1 cellular context compared by ENCODE assay signal in the genomic region with DNA sequence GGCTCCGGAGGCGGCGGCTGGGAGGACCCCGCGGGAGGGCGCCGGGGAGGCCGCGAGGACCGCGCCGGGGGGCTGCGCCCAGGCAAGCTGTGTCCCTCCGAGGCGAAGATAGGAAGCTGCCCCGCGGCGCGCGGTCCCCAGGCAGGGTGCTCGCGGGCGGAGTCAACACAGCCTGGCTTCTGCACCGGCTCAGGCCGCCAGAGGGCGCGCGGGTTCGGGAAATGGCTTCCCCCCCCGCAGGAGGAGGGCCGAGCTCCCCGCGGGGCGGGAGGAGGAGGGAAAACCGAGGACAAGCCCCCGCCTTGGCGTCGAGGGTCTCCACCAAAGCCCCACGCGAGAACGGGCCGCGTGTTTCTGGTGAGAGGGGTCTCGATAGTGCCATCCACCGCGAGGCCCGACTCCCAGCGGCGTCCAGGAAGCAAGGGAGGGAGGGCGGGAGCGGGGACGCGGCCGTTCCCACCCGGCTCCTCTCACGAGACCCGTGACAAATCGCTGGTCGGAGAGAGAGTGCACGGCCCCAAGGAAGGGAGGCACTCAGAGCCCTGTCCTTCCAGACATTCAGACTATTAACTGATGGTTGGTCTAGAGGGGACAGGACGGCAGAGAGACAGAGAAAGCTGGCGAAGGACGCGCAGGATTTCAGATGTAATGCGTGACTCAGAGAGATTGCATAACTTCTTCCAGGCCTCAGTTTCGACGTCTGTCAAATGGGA.
TF ChIP-seq lines count a peak whose summit lies in the region.

No MANE protein-coding gene starts in this region.

TF ChIP-seq in GM12878, 131 proteins besides CTCF, POLR2A, EP300 and RAD21 (continued from another document and continues in another):
- TF ChIP-seq, protein P1, sequence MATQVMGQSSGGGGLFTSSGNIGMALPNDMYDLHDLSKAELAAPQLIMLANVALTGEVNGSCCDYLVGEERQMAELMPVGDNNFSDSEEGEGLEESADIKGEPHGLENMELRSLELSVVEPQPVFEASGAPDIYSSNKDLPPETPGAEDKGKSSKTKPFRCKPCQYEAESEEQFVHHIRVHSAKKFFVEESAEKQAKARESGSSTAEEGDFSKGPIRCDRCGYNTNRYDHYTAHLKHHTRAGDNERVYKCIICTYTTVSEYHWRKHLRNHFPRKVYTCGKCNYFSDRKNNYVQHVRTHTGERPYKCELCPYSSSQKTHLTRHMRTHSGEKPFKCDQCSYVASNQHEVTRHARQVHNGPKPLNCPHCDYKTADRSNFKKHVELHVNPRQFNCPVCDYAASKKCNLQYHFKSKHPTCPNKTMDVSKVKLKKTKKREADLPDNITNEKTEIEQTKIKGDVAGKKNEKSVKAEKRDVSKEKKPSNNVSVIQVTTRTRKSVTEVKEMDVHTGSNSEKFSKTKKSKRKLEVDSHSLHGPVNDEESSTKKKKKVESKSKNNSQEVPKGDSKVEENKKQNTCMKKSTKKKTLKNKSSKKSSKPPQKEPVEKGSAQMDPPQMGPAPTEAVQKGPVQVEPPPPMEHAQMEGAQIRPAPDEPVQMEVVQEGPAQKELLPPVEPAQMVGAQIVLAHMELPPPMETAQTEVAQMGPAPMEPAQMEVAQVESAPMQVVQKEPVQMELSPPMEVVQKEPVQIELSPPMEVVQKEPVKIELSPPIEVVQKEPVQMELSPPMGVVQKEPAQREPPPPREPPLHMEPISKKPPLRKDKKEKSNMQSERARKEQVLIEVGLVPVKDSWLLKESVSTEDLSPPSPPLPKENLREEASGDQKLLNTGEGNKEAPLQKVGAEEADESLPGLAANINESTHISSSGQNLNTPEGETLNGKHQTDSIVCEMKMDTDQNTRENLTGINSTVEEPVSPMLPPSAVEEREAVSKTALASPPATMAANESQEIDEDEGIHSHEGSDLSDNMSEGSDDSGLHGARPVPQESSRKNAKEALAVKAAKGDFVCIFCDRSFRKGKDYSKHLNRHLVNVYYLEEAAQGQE (IDR thresholded peaks at IDR 0.05; ENCODE audit: low read depth, low read length): no peak
- 0 out of 2 replicates have a peak, but pooled peaks have one; percentile 80 for TF ChIP-seq CBX5 (IDR thresholded peaks at IDR 0.05; ENCODE audit: low read depth)
- TF ChIP-seq NBN (IDR thresholded peaks at IDR 0.05): no peak
- TF ChIP-seq, protein P2, sequence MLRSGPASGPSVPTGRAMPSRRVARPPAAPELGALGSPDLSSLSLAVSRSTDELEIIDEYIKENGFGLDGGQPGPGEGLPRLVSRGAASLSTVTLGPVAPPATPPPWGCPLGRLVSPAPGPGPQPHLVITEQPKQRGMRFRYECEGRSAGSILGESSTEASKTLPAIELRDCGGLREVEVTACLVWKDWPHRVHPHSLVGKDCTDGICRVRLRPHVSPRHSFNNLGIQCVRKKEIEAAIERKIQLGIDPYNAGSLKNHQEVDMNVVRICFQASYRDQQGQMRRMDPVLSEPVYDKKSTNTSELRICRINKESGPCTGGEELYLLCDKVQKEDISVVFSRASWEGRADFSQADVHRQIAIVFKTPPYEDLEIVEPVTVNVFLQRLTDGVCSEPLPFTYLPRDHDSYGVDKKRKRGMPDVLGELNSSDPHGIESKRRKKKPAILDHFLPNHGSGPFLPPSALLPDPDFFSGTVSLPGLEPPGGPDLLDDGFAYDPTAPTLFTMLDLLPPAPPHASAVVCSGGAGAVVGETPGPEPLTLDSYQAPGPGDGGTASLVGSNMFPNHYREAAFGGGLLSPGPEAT (IDR thresholded peaks at IDR 0.05; ENCODE audit: low read depth): no peak
- 0 out of 2 replicates have a peak, but pooled peaks have one; percentile 61 for TF ChIP-seq TCF3 (IDR thresholded peaks at IDR 0.05; ENCODE audit: borderline replicate concordance, insufficient read depth, low read depth, low read length)
- 0 out of 2 replicates have a peak, but pooled peaks have one; percentile 31 for TF ChIP-seq ZNF217 (IDR thresholded peaks at IDR 0.05)
- TF ChIP-seq, protein P3, sequence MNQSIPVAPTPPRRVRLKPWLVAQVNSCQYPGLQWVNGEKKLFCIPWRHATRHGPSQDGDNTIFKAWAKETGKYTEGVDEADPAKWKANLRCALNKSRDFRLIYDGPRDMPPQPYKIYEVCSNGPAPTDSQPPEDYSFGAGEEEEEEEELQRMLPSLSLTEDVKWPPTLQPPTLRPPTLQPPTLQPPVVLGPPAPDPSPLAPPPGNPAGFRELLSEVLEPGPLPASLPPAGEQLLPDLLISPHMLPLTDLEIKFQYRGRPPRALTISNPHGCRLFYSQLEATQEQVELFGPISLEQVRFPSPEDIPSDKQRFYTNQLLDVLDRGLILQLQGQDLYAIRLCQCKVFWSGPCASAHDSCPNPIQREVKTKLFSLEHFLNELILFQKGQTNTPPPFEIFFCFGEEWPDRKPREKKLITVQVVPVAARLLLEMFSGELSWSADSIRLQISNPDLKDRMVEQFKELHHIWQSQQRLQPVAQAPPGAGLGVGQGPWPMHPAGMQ (IDR thresholded peaks at IDR 0.05; ENCODE audit: borderline replicate concordance): no peak
- no peak for TF ChIP-seq ZBED1 (IDR thresholded peaks at IDR 0.05; ENCODE audit: borderline replicate concordance)
- TF ChIP-seq, protein P4, sequence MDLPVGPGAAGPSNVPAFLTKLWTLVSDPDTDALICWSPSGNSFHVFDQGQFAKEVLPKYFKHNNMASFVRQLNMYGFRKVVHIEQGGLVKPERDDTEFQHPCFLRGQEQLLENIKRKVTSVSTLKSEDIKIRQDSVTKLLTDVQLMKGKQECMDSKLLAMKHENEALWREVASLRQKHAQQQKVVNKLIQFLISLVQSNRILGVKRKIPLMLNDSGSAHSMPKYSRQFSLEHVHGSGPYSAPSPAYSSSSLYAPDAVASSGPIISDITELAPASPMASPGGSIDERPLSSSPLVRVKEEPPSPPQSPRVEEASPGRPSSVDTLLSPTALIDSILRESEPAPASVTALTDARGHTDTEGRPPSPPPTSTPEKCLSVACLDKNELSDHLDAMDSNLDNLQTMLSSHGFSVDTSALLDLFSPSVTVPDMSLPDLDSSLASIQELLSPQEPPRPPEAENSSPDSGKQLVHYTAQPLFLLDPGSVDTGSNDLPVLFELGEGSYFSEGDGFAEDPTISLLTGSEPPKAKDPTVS (IDR thresholded peaks at IDR 0.05; ENCODE audit: low read depth, low read length): no peak
- TF ChIP-seq SRF (IDR thresholded peaks at IDR 0.05; ENCODE audit: low read depth in 2 of 2, low read length in 2 of 2): 0 out of 4 replicates have a peak, but pooled peaks of 1 of the 2 experiments have one; percentile 10
- TF ChIP-seq IKZF2 (IDR thresholded peaks at IDR 0.05): peak; percentile 26 to 49; a peak in 1 of 4 replicates
- no peak for TF ChIP-seq KAT2A (conservative IDR thresholded peaks at IDR 0.05; ENCODE audit: control insufficient read depth, low read depth, low read length)
- peak; percentile 41; the same call in 1 of the 3 replicates for TF ChIP-seq POU2F2 (IDR thresholded peaks at IDR 0.05; ENCODE audit: borderline replicate concordance, low read depth, low read length)
- peak; percentile 72 for TF ChIP-seq DPF2 (IDR thresholded peaks at IDR 0.05)
- no peak for TF ChIP-seq SPI1 (IDR thresholded peaks at IDR 0.05; ENCODE audit: borderline replicate concordance, insufficient read depth, low read depth, low read length)
- no peak for TF ChIP-seq WRNIP1 (IDR thresholded peaks at IDR 0.05; ENCODE audit: borderline replicate concordance, low read depth, low read length)
- TF ChIP-seq, protein P5, sequence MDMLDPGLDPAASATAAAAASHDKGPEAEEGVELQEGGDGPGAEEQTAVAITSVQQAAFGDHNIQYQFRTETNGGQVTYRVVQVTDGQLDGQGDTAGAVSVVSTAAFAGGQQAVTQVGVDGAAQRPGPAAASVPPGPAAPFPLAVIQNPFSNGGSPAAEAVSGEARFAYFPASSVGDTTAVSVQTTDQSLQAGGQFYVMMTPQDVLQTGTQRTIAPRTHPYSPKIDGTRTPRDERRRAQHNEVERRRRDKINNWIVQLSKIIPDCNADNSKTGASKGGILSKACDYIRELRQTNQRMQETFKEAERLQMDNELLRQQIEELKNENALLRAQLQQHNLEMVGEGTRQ (IDR thresholded peaks at IDR 0.05; ENCODE audit: borderline replicate concordance, low read depth, low read length): no peak
- TF ChIP-seq IRF4 (IDR thresholded peaks at IDR 0.05; ENCODE audit: low read depth, low read length): 0 out of 2 replicates have a peak, but pooled peaks have one; percentile 30
- TF ChIP-seq CREB1 (IDR thresholded peaks at IDR 0.05; ENCODE audit: low read depth): peak; percentile 32; the same call in 1 of the 2 replicates
- TF ChIP-seq, protein P6, sequence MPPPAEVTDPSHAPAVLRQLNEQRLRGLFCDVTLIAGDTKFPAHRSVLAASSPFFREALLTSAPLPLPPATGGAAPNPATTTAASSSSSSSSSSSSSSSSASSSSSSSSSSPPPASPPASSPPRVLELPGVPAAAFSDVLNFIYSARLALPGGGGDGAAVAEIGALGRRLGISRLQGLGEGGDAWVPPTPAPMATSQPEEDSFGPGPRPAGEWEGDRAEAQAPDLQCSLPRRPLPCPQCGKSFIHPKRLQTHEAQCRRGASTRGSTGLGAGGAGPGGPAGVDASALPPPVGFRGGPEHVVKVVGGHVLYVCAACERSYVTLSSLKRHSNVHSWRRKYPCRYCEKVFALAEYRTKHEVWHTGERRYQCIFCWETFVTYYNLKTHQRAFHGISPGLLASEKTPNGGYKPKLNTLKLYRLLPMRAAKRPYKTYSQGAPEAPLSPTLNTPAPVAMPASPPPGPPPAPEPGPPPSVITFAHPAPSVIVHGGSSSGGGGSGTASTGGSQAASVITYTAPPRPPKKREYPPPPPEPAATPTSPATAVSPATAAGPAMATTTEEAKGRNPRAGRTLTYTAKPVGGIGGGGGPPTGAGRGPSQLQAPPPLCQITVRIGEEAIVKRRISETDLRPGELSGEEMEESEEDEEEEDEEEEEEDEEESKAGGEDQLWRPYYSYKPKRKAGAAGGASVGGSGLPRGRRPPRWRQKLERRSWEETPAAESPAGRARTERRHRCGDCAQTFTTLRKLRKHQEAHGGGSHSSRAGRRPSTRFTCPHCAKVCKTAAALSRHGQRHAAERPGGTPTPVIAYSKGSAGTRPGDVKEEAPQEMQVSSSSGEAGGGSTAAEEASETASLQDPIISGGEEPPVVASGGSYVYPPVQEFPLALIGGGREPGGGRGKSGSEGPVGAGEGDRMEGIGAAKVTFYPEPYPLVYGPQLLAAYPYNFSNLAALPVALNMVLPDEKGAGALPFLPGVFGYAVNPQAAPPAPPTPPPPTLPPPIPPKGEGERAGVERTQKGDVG (CRISPR knock-in tag; IDR thresholded peaks at IDR 0.05): no peak
- peak; percentile 43 for TF ChIP-seq SP1 (IDR thresholded peaks at IDR 0.05; ENCODE audit: low read depth, low read length)
- TF ChIP-seq EZH2 (IDR thresholded peaks at IDR 0.05; ENCODE audit: borderline replicate concordance, control insufficient read depth, low read depth, low read length): no peak
- TF ChIP-seq RCOR1 (conservative IDR thresholded peaks at IDR 0.05; ENCODE audit: low read depth, low read length): no peak
- TF ChIP-seq, protein P7, sequence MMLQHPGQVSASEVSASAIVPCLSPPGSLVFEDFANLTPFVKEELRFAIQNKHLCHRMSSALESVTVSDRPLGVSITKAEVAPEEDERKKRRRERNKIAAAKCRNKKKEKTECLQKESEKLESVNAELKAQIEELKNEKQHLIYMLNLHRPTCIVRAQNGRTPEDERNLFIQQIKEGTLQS (IDR thresholded peaks at IDR 0.05; ENCODE audit: borderline replicate concordance, extremely low read depth, low read depth, low read length): no peak
- no peak for TF ChIP-seq BMI1 (IDR thresholded peaks at IDR 0.05; ENCODE audit: borderline replicate concordance)
- TF ChIP-seq TBL1XR1 (IDR thresholded peaks at IDR 0.05; ENCODE audit: low read depth, low read length): 0 out of 2 replicates have a peak, but pooled peaks have one; percentile 19
- TF ChIP-seq SMAD1 (IDR thresholded peaks at IDR 0.05; ENCODE audit: low read depth, partially characterized antibody): no peak
- TF ChIP-seq KDM1A (IDR thresholded peaks at IDR 0.05; ENCODE audit: borderline replicate concordance): no peak
- no peak for TF ChIP-seq SREBF1 (IDR thresholded peaks at IDR 0.05; ENCODE audit: low read length)
- TF ChIP-seq EED (IDR thresholded peaks at IDR 0.05; ENCODE audit: low read depth): peak; percentile 32; the same call in 1 of the 2 replicates
- TF ChIP-seq RB1 (IDR thresholded peaks at IDR 0.05; ENCODE audit: borderline replicate concordance): no peak; the same call in 1 of the 2 replicates
- TF ChIP-seq HDGF (IDR thresholded peaks at IDR 0.05): no peak
- TF ChIP-seq CEBPB (IDR thresholded peaks at IDR 0.05; ENCODE audit: borderline replicate concordance in 1 of 2, low read depth in 2 of 2, low read length in 2 of 2): no peak
- TF ChIP-seq, protein P8, sequence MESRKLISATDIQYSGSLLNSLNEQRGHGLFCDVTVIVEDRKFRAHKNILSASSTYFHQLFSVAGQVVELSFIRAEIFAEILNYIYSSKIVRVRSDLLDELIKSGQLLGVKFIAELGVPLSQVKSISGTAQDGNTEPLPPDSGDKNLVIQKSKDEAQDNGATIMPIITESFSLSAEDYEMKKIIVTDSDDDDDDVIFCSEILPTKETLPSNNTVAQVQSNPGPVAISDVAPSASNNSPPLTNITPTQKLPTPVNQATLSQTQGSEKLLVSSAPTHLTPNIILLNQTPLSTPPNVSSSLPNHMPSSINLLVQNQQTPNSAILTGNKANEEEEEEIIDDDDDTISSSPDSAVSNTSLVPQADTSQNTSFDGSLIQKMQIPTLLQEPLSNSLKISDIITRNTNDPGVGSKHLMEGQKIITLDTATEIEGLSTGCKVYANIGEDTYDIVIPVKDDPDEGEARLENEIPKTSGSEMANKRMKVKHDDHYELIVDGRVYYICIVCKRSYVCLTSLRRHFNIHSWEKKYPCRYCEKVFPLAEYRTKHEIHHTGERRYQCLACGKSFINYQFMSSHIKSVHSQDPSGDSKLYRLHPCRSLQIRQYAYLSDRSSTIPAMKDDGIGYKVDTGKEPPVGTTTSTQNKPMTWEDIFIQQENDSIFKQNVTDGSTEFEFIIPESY (IDR thresholded peaks at IDR 0.05): 0 out of 2 replicates have a peak, but pooled peaks have one; percentile 22
- peak; percentile 69 to 76 for TF ChIP-seq BHLHE40 (IDR thresholded peaks at IDR 0.05; ENCODE audit: borderline replicate concordance in 1 of 2, low read depth in 2 of 2, low read length in 1 of 2)
- TF ChIP-seq JUND (IDR thresholded peaks at IDR 0.05; ENCODE audit: low read depth, low read length): no peak
- TF ChIP-seq, protein P9, sequence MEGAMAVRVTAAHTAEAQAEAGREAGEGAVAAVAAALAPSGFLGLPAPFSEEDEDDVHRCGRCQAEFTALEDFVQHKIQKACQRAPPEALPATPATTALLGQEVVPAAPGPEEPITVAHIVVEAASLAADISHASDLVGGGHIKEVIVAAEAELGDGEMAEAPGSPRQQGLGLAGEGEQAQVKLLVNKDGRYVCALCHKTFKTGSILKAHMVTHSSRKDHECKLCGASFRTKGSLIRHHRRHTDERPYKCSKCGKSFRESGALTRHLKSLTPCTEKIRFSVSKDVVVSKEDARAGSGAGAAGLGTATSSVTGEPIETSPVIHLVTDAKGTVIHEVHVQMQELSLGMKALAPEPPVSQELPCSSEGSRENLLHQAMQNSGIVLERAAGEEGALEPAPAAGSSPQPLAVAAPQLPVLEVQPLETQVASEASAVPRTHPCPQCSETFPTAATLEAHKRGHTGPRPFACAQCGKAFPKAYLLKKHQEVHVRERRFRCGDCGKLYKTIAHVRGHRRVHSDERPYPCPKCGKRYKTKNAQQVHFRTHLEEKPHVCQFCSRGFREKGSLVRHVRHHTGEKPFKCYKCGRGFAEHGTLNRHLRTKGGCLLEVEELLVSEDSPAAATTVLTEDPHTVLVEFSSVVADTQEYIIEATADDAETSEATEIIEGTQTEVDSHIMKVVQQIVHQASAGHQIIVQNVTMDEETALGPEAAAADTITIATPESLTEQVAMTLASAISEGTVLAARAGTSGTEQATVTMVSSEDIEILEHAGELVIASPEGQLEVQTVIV (IDR thresholded peaks at IDR 0.05; ENCODE audit: borderline replicate concordance, partially characterized antibody): no peak
- TF ChIP-seq GATAD2B (conservative IDR thresholded peaks at IDR 0.05; ENCODE audit: low read depth): peak; percentile 77
- TF ChIP-seq CHD2 (IDR thresholded peaks at IDR 0.05; ENCODE audit: borderline replicate concordance, low read depth, low read length): 0 out of 2 replicates have a peak, but pooled peaks have one; percentile 45
